13 cellular contexts compared by ENCODE assay signal in the genomic region with DNA sequence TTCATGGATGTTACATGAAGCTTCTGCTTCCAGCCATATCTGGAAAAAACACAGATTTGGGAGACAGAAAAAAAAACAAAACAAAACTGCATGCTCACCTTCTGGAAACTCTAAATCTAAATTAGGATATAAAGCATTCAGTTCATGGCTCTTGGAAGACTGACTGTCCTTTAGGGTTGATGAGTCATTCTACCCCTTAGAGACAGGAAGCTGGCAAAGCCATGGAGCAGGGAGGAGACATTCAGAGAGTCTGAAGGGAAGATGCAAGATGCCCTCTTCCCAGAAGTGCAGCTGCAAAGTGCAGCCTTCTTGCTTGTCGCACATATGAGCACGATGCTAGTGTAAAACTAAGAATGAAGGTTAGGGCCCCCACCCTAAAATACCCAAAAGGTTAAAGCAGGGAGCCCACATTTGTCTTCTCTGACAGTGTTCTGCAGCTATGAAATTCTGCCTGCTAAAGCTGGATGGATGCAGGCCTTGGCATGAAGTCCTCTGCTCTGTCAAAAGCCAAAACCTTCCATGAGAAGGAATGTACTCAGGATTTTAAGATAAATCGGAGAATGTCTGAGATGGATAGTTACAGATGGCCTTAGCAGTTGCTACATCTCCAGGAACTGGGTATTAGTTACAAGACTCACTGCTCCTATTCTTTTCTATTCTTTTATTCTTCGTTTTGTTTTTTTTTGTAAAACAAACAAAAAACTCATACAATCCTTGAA.
DNase-seq lines count a peak whose midpoint lies in the region; ATAC-seq and TF ChIP-seq lines count a peak whose summit lies in the region.
"Had no signal": no experiment of that assay in that cellular context is flagged by ENCODE, and none has a peak within 500 bp of the region (broad histone marks: within the 10 kb centered on the region; RNA-seq: fewer than 3 reads in every experiment).

No MANE protein-coding gene starts in this region.

- ATAC-seq in PC-3 (peak; percentile 93), GM21717 (IDR thresholded peaks at IDR 0.05; ENCODE audit: unreplicated experiment) (no peak)
- ATAC-seq: body of pancreas, GM23338 had no signal

- H3K4me3 ChIP-seq in PC-3 (ENCODE audit: low read length) (peak overlapping the region; percentile 47), epithelial cell of esophagus (ENCODE audit: low read length) (no peak overlapping the region)
- H3K4me3 ChIP-seq: body of pancreas, GM23338 had no signal

- peak overlapping the region; percentile 85 for H3K4me2 ChIP-seq in PC-3 (ENCODE audit: low read length)
- H3K4me2 ChIP-seq: GM23338 had no signal

- H3K9me3 ChIP-seq in PC-3 (ENCODE audit: low read length) = no peaks in the 10 kb centered on the region
- H3K9me3 ChIP-seq: body of pancreas had no signal

- CTCF ChIA-PET in PC-3 (lab: Charles Lee) = interaction anchor here (0.6 kb wide), 1 partner anchor 172 kb away, joined by 3 read pairs; no protein-coding TSS in a partner anchor

- TF ChIP-seq CTCF in PC-3 (conservative IDR thresholded peaks at IDR 0.05; ENCODE audit: low read depth, low read length) (no peak), epithelial cell of esophagus (IDR thresholded peaks at IDR 0.05; ENCODE audit: insufficient read depth, low read depth, low read length, missing control alignments) (no peak), osteocyte (IDR thresholded peaks at IDR 0.05) (no peak), GM20000 (IDR thresholded peaks at IDR 0.05; ENCODE audit: extremely low read depth, missing control alignments) (no peak)

- no peak overlapping the region for H3K9ac ChIP-seq in PC-3 (ENCODE audit: low read length)

- H3K4me3 Mint-ChIP-seq in osteocyte (ENCODE audit: unreplicated experiment) (no peak overlapping the region), immature natural killer cell (no peak overlapping the region)
- H3K4me3 Mint-ChIP-seq: GM23338 had no signal

- H3K9me3 Mint-ChIP-seq in osteocyte (ENCODE audit: unreplicated experiment) (no peaks in the 10 kb centered on the region), immature natural killer cell (no peaks in the 10 kb centered on the region)
- H3K9me3 Mint-ChIP-seq: GM23338 had no signal

- no peaks in the 10 kb centered on the region for H3K9me2 ChIP-seq in PC-3 (replicated peaks; ENCODE audit: low read length)

- intact Hi-C loops in PC-3 (cut with micrococcal nuclease) = no loop called here

- peaks cover 26% of the 10 kb centered on the region for H3K4me1 Mint-ChIP-seq in osteocyte (ENCODE audit: unreplicated experiment)
- H3K4me1 Mint-ChIP-seq in immature natural killer cell = no peaks in the 10 kb centered on the region

- H3K27me3 ChIP-seq in PC-3 (ENCODE audit: low read length) = no peaks in the 10 kb centered on the region
- H3K27me3 ChIP-seq: body of pancreas had no signal

- no peaks in the 10 kb centered on the region for H4K20me1 ChIP-seq in PC-3 (ENCODE audit: low read length)

- 0 out of 2 replicates have a peak overlapping the region, but pooled peaks have one; percentile 20 for H2AFZ ChIP-seq in PC-3 (ENCODE audit: low read length)
- H2AFZ ChIP-seq: GM23338 had no signal

- no peaks in the 10 kb centered on the region for H3K27me3 Mint-ChIP-seq in osteocyte (ENCODE audit: unreplicated experiment)
- H3K27me3 Mint-ChIP-seq in immature natural killer cell (ENCODE audit: low read depth in 3 of 3) = peaks cover 0 to 2% (median 0%) of the 10 kb centered on the region in 3 donors

- H3K79me2 ChIP-seq in PC-3 (ENCODE audit: low read length) = no peaks in the 10 kb centered on the region

- H3K27ac Mint-ChIP-seq in osteocyte (ENCODE audit: unreplicated experiment) (peak overlapping the region; percentile 79), immature natural killer cell (no peak overlapping the region)
- H3K27ac Mint-ChIP-seq: GM23338 had no signal

- POLR2A ChIA-PET in PC-3 (lab: Charles Lee; ENCODE audit: unreplicated experiment) = no interaction called here

- no peaks in the 10 kb centered on the region for H3K36me3 ChIP-seq in PC-3 (ENCODE audit: low read depth, low read length)

- DNase-seq in EH (ENCODE audit: low read depth) (peak; percentile 89), PC-3 (peak; percentile 78), epithelial cell of esophagus (ENCODE audit: low read depth) (peak; percentile 31), osteocyte (ENCODE audit: extremely low spot score, unreplicated experiment) (no peak), immature natural killer cell (no peak), GM20000 (ENCODE audit: low spot score) (no peak), NCI-H1930 (lab: John Stamatoyannopoulos, UW) (no peak)
- DNase-seq: activated CD8-positive, alpha-beta memory T cell treated with anti-CD3 and anti-CD28 coated beads, Interleukin-2, amount 50 U/mL, for 48 hours; body of pancreas; DMS79 treated with DMSO at 0.1 percent for 48 hours; T-helper 9 cell had no signal

- H3K36me3 Mint-ChIP-seq in osteocyte (ENCODE audit: unreplicated experiment) (no peaks in the 10 kb centered on the region), immature natural killer cell (peaks cover 3 to 4% (median 3%) of the 10 kb centered on the region in 3 donors)

- H3K27ac ChIP-seq in PC-3 (ENCODE audit: low read length) = peak overlapping the region; percentile 77
- H3K27ac ChIP-seq: body of pancreas had no signal

- H3K4me1 ChIP-seq in PC-3 (ENCODE audit: insufficient read depth, low read length) = peaks cover 21% of the 10 kb centered on the region
- H3K4me1 ChIP-seq: body of pancreas had no signal

- no peaks in the 10 kb centered on the region for H3F3A ChIP-seq in PC-3 (ENCODE audit: low read length, unreplicated experiment)

- BruUV-seq in PC-3 (replicated peaks; lab: Mats Ljungman, UMichigan) = no TSS peak

Comparison
In these comparisons a context has a peak if more than half of its experiments do, and no peak if none do; other contexts are left out.
1. DNase-seq: peak in EH (single experiment), PC-3 (single experiment) and epithelial cell of esophagus (single experiment); none in osteocyte (single experiment), immature natural killer cell (0 of 3), GM20000 (single experiment) and NCI-H1930 (0 of 2).